ENCODE assay signal across 1 cellular context in the genomic region with DNA sequence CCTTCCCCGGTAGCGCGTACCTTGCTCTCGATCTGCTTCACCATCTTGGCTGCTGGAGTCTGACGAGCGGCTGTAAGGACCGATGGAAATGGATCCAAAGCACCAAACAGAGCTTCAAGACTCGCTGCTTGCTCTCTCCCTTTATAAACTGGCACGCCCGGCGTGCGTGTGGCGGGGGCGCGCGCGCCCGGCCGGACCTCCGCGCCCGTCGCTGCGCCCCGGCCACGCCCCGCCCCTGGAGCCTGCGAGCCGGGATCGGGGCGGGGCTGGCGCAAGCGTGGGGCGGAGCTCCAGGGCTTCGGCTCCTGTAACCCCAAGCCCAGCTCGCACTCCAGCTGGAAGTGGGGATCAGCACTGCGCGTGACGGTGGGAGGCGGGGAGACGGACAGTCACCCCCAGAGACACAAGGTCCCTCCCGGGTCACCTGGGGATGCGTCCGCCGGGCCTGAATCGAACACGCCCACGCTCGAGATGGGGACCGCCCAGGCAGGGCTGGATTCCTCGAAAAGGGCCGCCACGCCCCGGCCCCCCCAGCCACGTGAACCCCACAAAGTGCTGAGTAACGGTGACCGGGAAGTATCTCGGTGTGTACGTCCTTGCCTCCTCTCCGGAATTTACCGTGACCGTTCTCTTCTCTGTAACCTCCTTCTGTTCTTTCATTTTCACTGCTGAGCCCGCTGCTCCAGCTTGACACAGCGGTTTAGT.
A peak's percentile ranks its signal among the peaks of the same experiment; 100 is the strongest.
TF ChIP-seq lines count a peak whose summit lies in the region.

TXN (minus strand) TSS at position 116 of the 705 bp plus-strand sequence; CDS start at position 44, 72 bp downstream.

TF ChIP-seq in A549, 52 proteins besides CTCF, POLR2A, EP300 and RAD21 (continued from another document):
- TF ChIP-seq REST (IDR thresholded peaks at IDR 0.05): no peak
- TF ChIP-seq CHD2 (IDR thresholded peaks at IDR 0.05; ENCODE audit: low read length, partially characterized antibody): no peak
- TF ChIP-seq CEBPB (IDR thresholded peaks at IDR 0.05): no peak
- peak; percentile 79; the same call in 2 of the 3 replicates for TF ChIP-seq BCL3 (IDR thresholded peaks at IDR 0.05)
- no peak for TF ChIP-seq ELK1 (IDR thresholded peaks at IDR 0.05; ENCODE audit: low read depth, low read length)
- no peak for TF ChIP-seq ZFP36 (IDR thresholded peaks at IDR 0.05; ENCODE audit: borderline replicate concordance, partially characterized antibody)
- TF ChIP-seq HOXB13 (CRISPR knock-in tag; IDR thresholded peaks at IDR 0.05; ENCODE audit: low read depth): no peak
- no peak for TF ChIP-seq KDM1A (IDR thresholded peaks at IDR 0.05; ENCODE audit: low read depth)
- no peak for TF ChIP-seq ZC3H11A (IDR thresholded peaks at IDR 0.05)
- no peak for TF ChIP-seq HEYL (CRISPR knock-in tag; IDR thresholded peaks at IDR 0.05)
- peak; percentile 12; the same call in 1 of the 2 replicates for TF ChIP-seq GATA3 (IDR thresholded peaks at IDR 0.05; ENCODE audit: borderline replicate concordance)
- no peak for TF ChIP-seq CHD4 (IDR thresholded peaks at IDR 0.05; ENCODE audit: borderline replicate concordance)
- no peak for TF ChIP-seq CBX2 (IDR thresholded peaks at IDR 0.05; ENCODE audit: borderline replicate concordance, low read depth)
- peak; percentile 69; the same call in 1 of the 2 replicates for TF ChIP-seq MYC (IDR thresholded peaks at IDR 0.05; ENCODE audit: borderline replicate concordance, low read length)
- no peak for TF ChIP-seq HDAC2 (IDR thresholded peaks at IDR 0.05)
- TF ChIP-seq ZNF302 (CRISPR knock-in tag; IDR thresholded peaks at IDR 0.05): no peak
- TF ChIP-seq, protein P1, sequence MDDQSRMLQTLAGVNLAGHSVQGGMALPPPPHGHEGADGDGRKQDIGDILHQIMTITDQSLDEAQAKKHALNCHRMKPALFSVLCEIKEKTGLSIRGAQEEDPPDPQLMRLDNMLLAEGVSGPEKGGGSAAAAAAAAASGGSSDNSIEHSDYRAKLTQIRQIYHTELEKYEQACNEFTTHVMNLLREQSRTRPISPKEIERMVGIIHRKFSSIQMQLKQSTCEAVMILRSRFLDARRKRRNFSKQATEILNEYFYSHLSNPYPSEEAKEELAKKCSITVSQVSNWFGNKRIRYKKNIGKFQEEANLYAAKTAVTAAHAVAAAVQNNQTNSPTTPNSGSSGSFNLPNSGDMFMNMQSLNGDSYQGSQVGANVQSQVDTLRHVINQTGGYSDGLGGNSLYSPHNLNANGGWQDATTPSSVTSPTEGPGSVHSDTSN (IDR thresholded peaks at IDR 0.05): 0 out of 2 replicates have a peak, but pooled peaks have one; percentile 61
- TF ChIP-seq CBX8 (IDR thresholded peaks at IDR 0.05): no peak
- TF ChIP-seq EHMT2 (IDR thresholded peaks at IDR 0.05; ENCODE audit: low read depth): no peak
- TF ChIP-seq, protein P2, sequence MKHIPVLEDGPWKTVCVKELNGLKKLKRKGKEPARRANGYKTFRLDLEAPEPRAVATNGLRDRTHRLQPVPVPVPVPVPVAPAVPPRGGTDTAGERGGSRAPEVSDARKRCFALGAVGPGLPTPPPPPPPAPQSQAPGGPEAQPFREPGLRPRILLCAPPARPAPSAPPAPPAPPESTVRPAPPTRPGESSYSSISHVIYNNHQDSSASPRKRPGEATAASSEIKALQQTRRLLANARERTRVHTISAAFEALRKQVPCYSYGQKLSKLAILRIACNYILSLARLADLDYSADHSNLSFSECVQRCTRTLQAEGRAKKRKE (CRISPR knock-in tag; IDR thresholded peaks at IDR 0.05; ENCODE audit: low read depth): no peak
- no peak for TF ChIP-seq JUNB (IDR thresholded peaks at IDR 0.05)
- TF ChIP-seq POLR2AphosphoS2 (conservative IDR thresholded peaks at IDR 0.05; ENCODE audit: low read length): no peak; the same call in 1 of the 2 replicates
- no peak for TF ChIP-seq ZSCAN20 (CRISPR knock-in tag; IDR thresholded peaks at IDR 0.05)
- peak; percentile 100 for TF ChIP-seq MAFK (IDR thresholded peaks at IDR 0.05; ENCODE audit: partially characterized antibody)
- TF ChIP-seq, protein P3, sequence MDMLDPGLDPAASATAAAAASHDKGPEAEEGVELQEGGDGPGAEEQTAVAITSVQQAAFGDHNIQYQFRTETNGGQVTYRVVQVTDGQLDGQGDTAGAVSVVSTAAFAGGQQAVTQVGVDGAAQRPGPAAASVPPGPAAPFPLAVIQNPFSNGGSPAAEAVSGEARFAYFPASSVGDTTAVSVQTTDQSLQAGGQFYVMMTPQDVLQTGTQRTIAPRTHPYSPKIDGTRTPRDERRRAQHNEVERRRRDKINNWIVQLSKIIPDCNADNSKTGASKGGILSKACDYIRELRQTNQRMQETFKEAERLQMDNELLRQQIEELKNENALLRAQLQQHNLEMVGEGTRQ (IDR thresholded peaks at IDR 0.05): peak; percentile 76
- no peak for TF ChIP-seq TP53 (CRISPR knock-in tag; IDR thresholded peaks at IDR 0.05)
- TF ChIP-seq FOSB (CRISPR knock-in tag; IDR thresholded peaks at IDR 0.05): no peak
- no peak for TF ChIP-seq FOXS1 (CRISPR knock-in tag; IDR thresholded peaks at IDR 0.05)
- no peak for TF ChIP-seq SMC3 (IDR thresholded peaks at IDR 0.05)
